8 cellular contexts compared by ENCODE assay signal in the genomic region with DNA sequence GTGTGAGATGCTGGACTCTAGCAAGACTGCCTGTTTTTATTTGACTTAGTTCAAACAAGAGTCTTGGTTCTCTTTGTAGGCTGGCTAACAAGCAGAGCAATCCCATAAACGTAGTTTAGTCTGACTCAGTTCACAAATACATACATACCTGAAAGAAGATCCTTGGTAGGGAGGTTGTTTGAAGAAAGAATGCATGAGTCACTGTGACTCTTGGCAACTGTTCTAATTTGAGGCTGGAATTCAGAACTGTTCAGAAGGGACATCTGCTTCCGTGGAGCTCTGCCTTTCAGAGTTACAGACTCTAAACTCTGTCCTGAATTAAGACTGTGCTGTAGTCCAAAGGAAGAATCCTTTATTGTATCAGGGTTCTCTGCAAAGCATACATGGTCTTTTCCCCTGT. TPM values are rescaled to one million over a fixed set of nuclear protein-coding genes. Genes with fewer than 3 reads are reported as not detected.
A peak's percentile ranks its signal among the peaks of the same experiment; 100 is the strongest.
DNase-seq lines count a peak whose midpoint lies in the region; ATAC-seq and TF ChIP-seq lines count a peak whose summit lies in the region.

No MANE protein-coding gene starts in this region.

- peaks cover 36% of the 10 kb centered on the region for H3K4me1 ChIP-seq in HUES64 (ENCODE audit: insufficient read depth, low read length)
- no peaks in the 10 kb centered on the region for H3K4me1 ChIP-seq in liver (ENCODE audit: control insufficient read depth in 4 of 4, insufficient read depth in 4 of 4, low read length in 3 of 4)

- H3K36me3 ChIP-seq in HUES64 (ENCODE audit: insufficient read depth, low read length) = peaks cover 44% of the 10 kb centered on the region
- H3K36me3 ChIP-seq in liver (ENCODE audit: control insufficient read depth in 4 of 4, insufficient read depth in 3 of 4, low read depth in 1 of 4, low read length in 3 of 4) = peaks cover 0 to 6% (median 0%) of the 10 kb centered on the region in 4 donors

- H3K27ac ChIP-seq in 22Rv1 (peak overlapping the region; percentile 71), HUES64 (ENCODE audit: low read depth, low read length) (peak overlapping the region; percentile 77), liver (ENCODE audit: low read depth in 1 of 2, low read length in 2 of 2) (no peak overlapping the region)

- H3K27me3 ChIP-seq in HUES64 (ENCODE audit: insufficient read depth, low read length) (no peaks in the 10 kb centered on the region), liver (ENCODE audit: control insufficient read depth in 4 of 4, insufficient read depth in 4 of 4, low read length in 3 of 4) (no peaks in the 10 kb centered on the region)

- H3K4me3 ChIP-seq in HUES64 (ENCODE audit: low read length) (no peak overlapping the region), liver (ENCODE audit: low read depth in 1 of 3, low read length in 3 of 3) (no peak overlapping the region)

- H3K9me3 ChIP-seq in HUES64 (ENCODE audit: insufficient read depth, low read depth, low read length) (no peaks in the 10 kb centered on the region), liver (ENCODE audit: control insufficient read depth in 4 of 4, low read length in 3 of 4) (no peaks in the 10 kb centered on the region)

- DNase-seq in cerebellar cortex (ENCODE audit: low spot score) = peak; percentile 74
- no peak for DNase-seq in NCI-H748 treated with DMSO at 0.1 percent for 48 hours (lab: John Stamatoyannopoulos, UW)

- H3K9ac ChIP-seq in HUES64 (ENCODE audit: low read depth, low read length) (peak overlapping the region; percentile 58; the same call in 1 of the 2 replicates), liver (ENCODE audit: low read depth in 1 of 2, low read length in 2 of 2) (no peak overlapping the region)

- WGBS in HUES64 = 74% methylated on average over 2 of the region's 2 CpGs
- 75% methylated on average over 2 of the region's 2 CpGs for WGBS in liver

- TF ChIP-seq CTCF in 22Rv1 (IDR thresholded peaks at IDR 0.05) (no peak), liver (IDR thresholded peaks at IDR 0.05; ENCODE audit: low read depth, low read length, missing input control) (no peak)

- ATAC-seq in GM18868 (IDR thresholded peaks at IDR 0.05; ENCODE audit: unreplicated experiment) (no peak), GM21423 (IDR thresholded peaks at IDR 0.05; ENCODE audit: unreplicated experiment) (no peak), HG02763 (IDR thresholded peaks at IDR 0.05; ENCODE audit: unreplicated experiment) (no peak)

- no peak for TF ChIP-seq RAD21 in liver (IDR thresholded peaks at IDR 0.05)

TF ChIP-seq in liver, 16 proteins besides CTCF, POLR2A, EP300 and RAD21:
- TF ChIP-seq JUND (IDR thresholded peaks at IDR 0.05) (peak; percentile 55 to 60), HNF4G (IDR thresholded peaks at IDR 0.05) (no peak)
- TF ChIP-seq, protein P1, sequence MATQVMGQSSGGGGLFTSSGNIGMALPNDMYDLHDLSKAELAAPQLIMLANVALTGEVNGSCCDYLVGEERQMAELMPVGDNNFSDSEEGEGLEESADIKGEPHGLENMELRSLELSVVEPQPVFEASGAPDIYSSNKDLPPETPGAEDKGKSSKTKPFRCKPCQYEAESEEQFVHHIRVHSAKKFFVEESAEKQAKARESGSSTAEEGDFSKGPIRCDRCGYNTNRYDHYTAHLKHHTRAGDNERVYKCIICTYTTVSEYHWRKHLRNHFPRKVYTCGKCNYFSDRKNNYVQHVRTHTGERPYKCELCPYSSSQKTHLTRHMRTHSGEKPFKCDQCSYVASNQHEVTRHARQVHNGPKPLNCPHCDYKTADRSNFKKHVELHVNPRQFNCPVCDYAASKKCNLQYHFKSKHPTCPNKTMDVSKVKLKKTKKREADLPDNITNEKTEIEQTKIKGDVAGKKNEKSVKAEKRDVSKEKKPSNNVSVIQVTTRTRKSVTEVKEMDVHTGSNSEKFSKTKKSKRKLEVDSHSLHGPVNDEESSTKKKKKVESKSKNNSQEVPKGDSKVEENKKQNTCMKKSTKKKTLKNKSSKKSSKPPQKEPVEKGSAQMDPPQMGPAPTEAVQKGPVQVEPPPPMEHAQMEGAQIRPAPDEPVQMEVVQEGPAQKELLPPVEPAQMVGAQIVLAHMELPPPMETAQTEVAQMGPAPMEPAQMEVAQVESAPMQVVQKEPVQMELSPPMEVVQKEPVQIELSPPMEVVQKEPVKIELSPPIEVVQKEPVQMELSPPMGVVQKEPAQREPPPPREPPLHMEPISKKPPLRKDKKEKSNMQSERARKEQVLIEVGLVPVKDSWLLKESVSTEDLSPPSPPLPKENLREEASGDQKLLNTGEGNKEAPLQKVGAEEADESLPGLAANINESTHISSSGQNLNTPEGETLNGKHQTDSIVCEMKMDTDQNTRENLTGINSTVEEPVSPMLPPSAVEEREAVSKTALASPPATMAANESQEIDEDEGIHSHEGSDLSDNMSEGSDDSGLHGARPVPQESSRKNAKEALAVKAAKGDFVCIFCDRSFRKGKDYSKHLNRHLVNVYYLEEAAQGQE (IDR thresholded peaks at IDR 0.05) = peak; percentile 79
- TF ChIP-seq, protein P2, sequence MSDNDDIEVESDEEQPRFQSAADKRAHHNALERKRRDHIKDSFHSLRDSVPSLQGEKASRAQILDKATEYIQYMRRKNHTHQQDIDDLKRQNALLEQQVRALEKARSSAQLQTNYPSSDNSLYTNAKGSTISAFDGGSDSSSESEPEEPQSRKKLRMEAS (IDR thresholded peaks at IDR 0.05) = no peak
TF ChIP-seq in liver: peak in this region for 2.

RNA-seq across cellular contexts. Expression of a gene that starts 32.2 kb away (rescaled TPM):
- 14.4 TPM for polyA plus RNA-seq in HUES64 (2013, experiment 1 of 2)
- 15.9 TPM for polyA plus RNA-seq in HUES64 (2013, experiment 2 of 2)
- total RNA-seq in liver = 10 to 100 TPM; 10.0 to 14.5 TPM
- 1 to 10 TPM; 3.1 to 3.4 TPM for polyA plus RNA-seq in liver

RNA-seq across cellular contexts. Expression of a gene that starts 32.5 kb away (rescaled TPM):
- 27.9 TPM for polyA plus RNA-seq in HUES64 (2013, experiment 1 of 2)
- 35.7 TPM for polyA plus RNA-seq in HUES64 (2013, experiment 2 of 2)
- 10 to 100 TPM; 14.7 to 47.4 TPM for total RNA-seq in liver
- 10 to 100 TPM in 1 of 2 donors, 1 to 10 TPM in 1; 9.1 to 12.4 TPM for polyA plus RNA-seq in liver

Comparison
In these comparisons a context has a peak if more than half of its experiments do, and no peak if none do; other contexts are left out.
1. H3K27ac ChIP-seq: peak in 22Rv1 (single experiment) and HUES64 (single experiment); none in liver (0 of 2).